In the genomic region with DNA sequence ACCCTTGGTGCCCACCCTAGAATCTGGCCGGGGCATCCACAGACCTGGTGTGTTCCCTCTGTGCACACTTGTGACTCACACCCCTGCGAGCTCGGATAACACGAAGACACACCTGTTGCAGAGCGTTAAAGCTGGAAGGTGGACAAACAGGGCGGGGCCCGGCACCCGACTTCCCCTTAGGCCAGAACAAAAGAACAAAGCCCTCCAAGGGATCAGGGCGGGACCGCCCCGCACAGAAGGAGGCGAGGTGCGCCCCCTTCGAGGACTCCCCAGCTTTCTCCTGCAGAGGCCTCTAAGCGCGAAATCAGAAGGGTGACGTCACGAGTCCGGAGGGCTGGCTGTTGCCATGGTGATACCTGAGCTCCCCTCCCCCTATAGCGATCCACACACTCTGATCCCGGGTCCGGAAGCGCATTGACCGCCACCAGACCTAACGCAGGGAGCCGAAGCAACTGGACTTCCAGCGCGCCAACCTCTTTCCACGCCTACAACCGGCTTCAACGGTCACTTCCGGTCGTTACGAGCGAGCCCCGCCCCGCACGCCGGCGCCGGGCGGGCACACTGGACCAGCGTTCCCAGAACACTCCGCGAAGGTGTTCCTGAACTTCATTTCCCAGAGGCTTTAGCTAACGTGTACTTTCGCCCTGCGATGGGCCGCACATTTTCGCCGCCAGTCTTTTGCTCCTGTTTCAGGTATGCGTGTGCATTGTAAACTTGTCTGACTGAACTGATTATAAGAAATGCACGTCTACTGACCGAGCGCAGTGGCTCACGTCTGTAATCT, we compare ENCODE assay signal across 8 cellular contexts. TPM values are rescaled to one million over a fixed set of nuclear protein-coding genes. Genes with fewer than 3 reads are reported as not detected.
DNase-seq lines count a peak whose midpoint lies in the region; ATAC-seq and TF ChIP-seq lines count a peak whose summit lies in the region.

ZNF184 (minus strand) TSS at position 489 of the 784 bp plus-strand sequence. CDS start 811 bp downstream, outside the sequence.

- intact Hi-C loops in Panc1 (cut with micrococcal nuclease; ENCODE audit: unreplicated experiment), result loop anchor here (5.0 to 10.0 kb wide), 3 partner anchors 141 to 298 kb away; no protein-coding TSS in a partner anchor
- intact Hi-C loops in esophagus muscularis mucosa (cut with DNase I), result loop anchor here (5.0 kb wide), 1 partner anchor 296 kb away; no protein-coding TSS in a partner anchor

- in situ Hi-C loops in Panc1 (cut with HindIII; ENCODE audit: low pct_unique_long_range_greater_than_20kb, low sequenced_read_pairs), result no loop called here

- peak; percentile 77 for DNase-seq in DMS79 (lab: John Stamatoyannopoulos, UW)
- DNase-seq in KG1 (lab: John Stamatoyannopoulos, UW), result peak; percentile 96
- peak; percentile 95 for DNase-seq in Panc1 (ENCODE audit: low read depth, low spot score)
- peak; percentile 91 to 92 for DNase-seq in activated T-cell treated with anti-CD3 and anti-CD28 coated beads, Interleukin-2, amount 50 U/mL, for 48 hours
- peak; percentile 98 for DNase-seq in esophagus muscularis mucosa (ENCODE audit: extremely low spot score)
- peak; percentile 64 to 80 for DNase-seq in stimulated activated CD8-positive, alpha-beta memory T cell treated with anti-CD3 and anti-CD28 coated beads, Interleukin-7, amount 100 ng/mL, for 4 hours (ENCODE audit: low read depth in 2 of 2)

- CTCF ChIA-PET in Panc1 (lab: Charles Lee), result interaction anchor here (0.6 kb wide), 1 partner anchor 158 kb away, joined by 3 read pairs; no protein-coding TSS in a partner anchor

- ATAC-seq in GM21723 (IDR thresholded peaks at IDR 0.05; ENCODE audit: unreplicated experiment) (peak; percentile 82), Panc1 (peak; percentile 98)

- H3K4me1 ChIP-seq in Panc1 (ENCODE audit: control insufficient read depth, insufficient read depth, low read length) (peaks cover 7% of the 10 kb centered on the region), esophagus muscularis mucosa (peaks cover 13 to 41% (median 30%) of the 10 kb centered on the region in 4 donors), muscle layer of duodenum (ENCODE audit: control insufficient read depth in 1 of 2, insufficient read depth in 2 of 2, low read length in 2 of 2) (peaks cover 4 to 20% of the 10 kb centered on the region in 2 donors)

- no peak for TF ChIP-seq EP300 in esophagus muscularis mucosa (IDR thresholded peaks at IDR 0.05)

- TF ChIP-seq CTCF in Panc1 (IDR thresholded peaks at IDR 0.05) (no peak; the same call in 1 of the 2 replicates), esophagus muscularis mucosa (IDR thresholded peaks at IDR 0.05) (peak in 2 of 3 experiments; percentile 9 to 15)

- no TSS peak for BruUV-seq in Panc1 (replicated peaks; lab: Mats Ljungman, UMichigan)

- H3K36me3 ChIP-seq in Panc1 (ENCODE audit: control insufficient read depth, insufficient read depth, low read length), result peaks cover 10% of the 10 kb centered on the region
- peaks cover 0 to 13% (median 3%) of the 10 kb centered on the region in 4 donors for H3K36me3 ChIP-seq in esophagus muscularis mucosa
- peaks cover 3 to 15% of the 10 kb centered on the region in 2 donors for H3K36me3 ChIP-seq in muscle layer of duodenum (ENCODE audit: control insufficient read depth in 1 of 2, insufficient read depth in 2 of 2, low read length in 2 of 2)

- H3K4me3 ChIP-seq in Panc1 (ENCODE audit: low read depth in 2 of 2, low read length in 2 of 2), result peak within 1 kb of the TSS; percentile 91 to 92
- H3K4me3 ChIP-seq in esophagus muscularis mucosa, result peak within 1 kb of the TSS; percentile 72 to 96 (median 84)
- peak within 1 kb of the TSS; percentile 82 to 95 for H3K4me3 ChIP-seq in muscle layer of duodenum (ENCODE audit: low read depth in 1 of 2, low read length in 2 of 2)

- H3K27ac ChIP-seq in Panc1 (ENCODE audit: low read length) (peak within 1 kb of the TSS; percentile 93), esophagus muscularis mucosa (replicated peaks in 1 of 4) (peak within 1 kb of the TSS; percentile 88 to 94 (median 90)), muscle layer of duodenum (ENCODE audit: low read length) (peak within 1 kb of the TSS; percentile 93)

- under 1% methylated on average over 51 of the region's 56 CpGs for WGBS in esophagus muscularis mucosa

- TF ChIP-seq POLR2A in esophagus muscularis mucosa (IDR thresholded peaks at IDR 0.05; ENCODE audit: low read depth), result peak; percentile 48

- no peaks in the 10 kb centered on the region for H3K27me3 ChIP-seq in Panc1 (ENCODE audit: control insufficient read depth, insufficient read depth, low read length)
- no peaks in the 10 kb centered on the region for H3K27me3 ChIP-seq in esophagus muscularis mucosa
- H3K27me3 ChIP-seq in muscle layer of duodenum (ENCODE audit: low read depth, low read length), result no peaks in the 10 kb centered on the region

- H3K9me3 ChIP-seq in Panc1 (ENCODE audit: control insufficient read depth, insufficient read depth, low read depth, low read length) (peaks cover 22% of the 10 kb centered on the region; the same call in 1 of the 2 replicates), esophagus muscularis mucosa (no peaks in the 10 kb centered on the region), muscle layer of duodenum (ENCODE audit: control insufficient read depth in 1 of 2, low read length in 2 of 2) (no peaks in the 10 kb centered on the region)

- POLR2A ChIA-PET in Panc1 (lab: Charles Lee), result interaction anchor here (0.7 kb wide), 1 partner anchor 453 kb away, joined by 4 read pairs; no protein-coding TSS in a partner anchor

RNA-seq across cellular contexts. Expression of gene ZNF184, which starts in this region (rescaled TPM):
- total RNA-seq in Panc1 (2021; ENCODE audit: unreplicated experiment), result 7.8 TPM
- 3.0 TPM for polyA plus RNA-seq in Panc1 (2012; ENCODE audit: insufficient read length)
- total RNA-seq in esophagus muscularis mucosa, result 1 to 10 TPM; 3.0 to 6.7 (median 5.9) TPM

Comparison
In these comparisons a context has a peak if more than half of its experiments do, and no peak if none do; other contexts are left out.
1. Peak in every context shown above with its lines: DNase-seq, ATAC-seq, H3K4me3 ChIP-seq and H3K27ac ChIP-seq.